26 cellular contexts compared by ENCODE assay signal in the genomic region with DNA sequence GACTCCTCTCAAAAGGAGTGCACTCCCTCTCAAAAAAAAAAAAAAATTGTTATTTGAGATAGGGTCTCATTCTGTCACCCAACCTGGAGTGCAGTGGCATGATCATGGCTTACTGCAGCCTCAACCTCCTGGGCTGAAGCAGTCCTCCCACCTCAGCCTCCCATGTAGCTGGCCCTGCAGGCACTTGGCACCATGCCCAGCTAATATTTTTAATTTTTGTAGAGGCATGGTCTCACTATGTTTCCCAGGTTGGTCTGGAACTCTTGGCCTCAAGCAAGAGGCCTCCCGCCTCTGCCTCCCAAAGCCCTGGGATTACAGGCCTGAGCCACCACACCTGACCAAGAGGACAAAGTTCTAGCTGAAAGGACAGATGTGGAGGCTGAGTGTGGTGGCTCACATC.
"Had no signal": no experiment of that assay in that cellular context is flagged by ENCODE, and none has a peak within 500 bp of the region (broad histone marks: within the 10 kb centered on the region; RNA-seq: fewer than 3 reads in every experiment).

No MANE protein-coding gene starts in this region.

- FAIRE-seq: urothelium cell line had no signal

- H3K4me1 ChIP-seq: stomach, suprapubic skin, testis, tibial artery, tibial nerve, transverse colon, upper lobe of left lung, upper lobe of right lung, uterus, vagina had no signal

- H3K4me3 ChIP-seq: stomach, suprapubic skin, testis, thoracic aorta, thyroid gland, tibial artery, tibial nerve, transverse colon, upper lobe of left lung, upper lobe of right lung, uterus, vagina had no signal

- H3K36me3 ChIP-seq: stomach, suprapubic skin, thoracic aorta, thyroid gland, tibial artery, tibial nerve, transverse colon, upper lobe of left lung, upper lobe of right lung, uterus, vagina had no signal

- DNase-seq: stimulated activated CD4-positive, alpha-beta T cell treated with anti-CD3 and anti-CD28 coated beads, Interleukin-2, amount 100 ng/mL, for 48 hours; stimulated activated CD4-positive, alpha-beta T cell treated with anti-CD3 and anti-CD28 coated beads, Interleukin-4, amount 100 ng/mL, for 1 hour; stimulated activated CD4-positive, alpha-beta T cell treated with anti-CD3 and anti-CD28 coated beads, Interleukin-4, amount 100 ng/mL, for 24 hours; stimulated activated CD4-positive, alpha-beta T cell treated with anti-CD3 and anti-CD28 coated beads, Interleukin-4, amount 100 ng/mL, for 4 hours; stimulated activated CD8-positive, alpha-beta memory T cell treated with anti-CD3 and anti-CD28 coated beads, Interleukin-4, amount 100 ng/mL, for 48 hours; stimulated activated naive B cell treated with anti-CD40 and anti-IgM and Interleukin-4, amounts not matched to agents 10 μg/mL and 1 μg/mL and 100 μg/mL, for 72 hours; stimulated activated naive CD4-positive, alpha-beta T cell; stimulated activated naive CD4-positive, alpha-beta T cell treated with Interleukin-2 at 50 U/mL for 16 hours; stimulated activated naive CD8-positive, alpha-beta T cell treated with anti-CD3 and anti-CD28 coated beads, Interleukin-15, amount 100 ng/mL, for 72 hours; stimulated activated naive CD8-positive, alpha-beta T cell treated with anti-CD3 and anti-CD28 coated beads, Interleukin-15, Interleukin-2, amounts not matched to agents 100 U/mL and 50 U/mL, for 24 hours; stomach; substantia nigra; thyroid gland; tibial artery; transverse colon; upper lobe of left lung; upper lobe of right lung; uterus had no signal

- ATAC-seq: stimulated activated effector memory CD8-positive, alpha-beta T cell treated with anti-CD3 and anti-CD28 coated beads, Interleukin-12 subunit alpha, Interleukin-12 subunit beta, amount 100 ng/mL, for 72 hours; stimulated activated memory B cell treated with anti-CD40 and anti-IgM and Interleukin-4, amounts not matched to agents 10 μg/mL and 1 μg/mL and 100 μg/mL, for 72 hours; stimulated activated naive B cell treated with anti-CD40 and anti-IgM and Interleukin-4, amounts not matched to agents 10 μg/mL and 1 μg/mL and 100 μg/mL, for 72 hours; stimulated activated naive CD8-positive, alpha-beta T cell treated with anti-CD3 and anti-CD28 coated beads, Interleukin-15, amount 100 ng/mL, for 72 hours; stimulated activated naive CD8-positive, alpha-beta T cell treated with anti-CD3 and anti-CD28 coated beads, Interleukin-15, Interleukin-2, amounts not matched to agents 100 U/mL and 50 U/mL, for 24 hours; upper lobe of right lung had no signal

- H3K27ac ChIP-seq: stomach, suprapubic skin, testis, thoracic aorta, thyroid gland, tibial artery, tibial nerve, transverse colon, upper lobe of left lung, upper lobe of right lung, uterus, vagina had no signal

- H3K27me3 ChIP-seq: stomach, suprapubic skin, testis, thyroid gland, tibial artery, tibial nerve, transverse colon, upper lobe of left lung, upper lobe of right lung, uterus, vagina had no signal

- H3K9me3 ChIP-seq: suprapubic skin, testis, thoracic aorta, thyroid gland, tibial artery, tibial nerve, transverse colon, upper lobe of left lung, upper lobe of right lung, uterus, vagina had no signal
